Comparison of ENCODE assay signal across 14 cellular contexts in genomic region chr4:22573198-22573597, GRCh38. TPM values are rescaled to one million over a fixed set of nuclear protein-coding genes. Genes with fewer than 3 reads are reported as not detected.
DNase-seq lines count a peak whose midpoint lies in the region; ATAC-seq and TF ChIP-seq lines count a peak whose summit lies in the region.
"Had no signal": no experiment of that assay in that cellular context is flagged by ENCODE, and none has a peak within 500 bp of the region (broad histone marks: within the 10 kb centered on the region; RNA-seq: fewer than 3 reads in every experiment).

No MANE protein-coding gene starts in this region.

- no peak overlapping the region for H3K4me3 Mint-ChIP-seq in activated naive CD8-positive, alpha-beta T cell treated with anti-CD3 and anti-CD28 coated beads, Interleukin-2, amount 50 U/mL, for 24 hours
- no peak overlapping the region for H3K4me3 Mint-ChIP-seq in CD8-positive, alpha-beta memory T cell

- no peaks in the 10 kb centered on the region for H3K9me3 ChIP-seq in A673 (ENCODE audit: low read depth, low read length, poor library complexity, severe bottlenecking)
- H3K9me3 ChIP-seq in CD8-positive, alpha-beta memory T cell (ENCODE audit: low read length) = no peaks in the 10 kb centered on the region
- H3K9me3 ChIP-seq: gastrocnemius medialis had no signal

- in situ Hi-C loops in GM13977 (cut with MboI; ENCODE audit: low pct_unique_long_range_greater_than_20kb, low sequenced_read_pairs, unreplicated experiment) = no loop called here

- no peaks in the 10 kb centered on the region for H3K36me3 Mint-ChIP-seq in activated naive CD8-positive, alpha-beta T cell treated with anti-CD3 and anti-CD28 coated beads, Interleukin-2, amount 50 U/mL, for 24 hours (ENCODE audit: low read depth)
- peaks cover 0 to 4% (median 0%) of the 10 kb centered on the region in 3 donors for H3K36me3 Mint-ChIP-seq in CD8-positive, alpha-beta memory T cell

- no peak for TF ChIP-seq CTCF in A673 (conservative IDR thresholded peaks at IDR 0.05; ENCODE audit: low read depth, low read length)
- no peak for TF ChIP-seq CTCF in RWPE1 (conservative IDR thresholded peaks at IDR 0.05; ENCODE audit: low read depth)
- TF ChIP-seq CTCF in GM13977 (IDR thresholded peaks at IDR 0.05; ENCODE audit: extremely low read depth, insufficient read depth, missing control alignments) = no peak

- H3K27me3 Mint-ChIP-seq in activated naive CD8-positive, alpha-beta T cell treated with anti-CD3 and anti-CD28 coated beads, Interleukin-2, amount 50 U/mL, for 24 hours = no peaks in the 10 kb centered on the region
- peaks cover 0 to 3% of the 10 kb centered on the region in 2 donors for H3K27me3 Mint-ChIP-seq in CD8-positive, alpha-beta memory T cell

- H3K27me3 ChIP-seq in A673 (replicated peaks; ENCODE audit: insufficient read depth, low read depth, low read length, poor library complexity) = no peaks in the 10 kb centered on the region
- no peaks in the 10 kb centered on the region for H3K27me3 ChIP-seq in CD8-positive, alpha-beta memory T cell (ENCODE audit: insufficient read depth, low read length, poor library complexity, severe bottlenecking)
- H3K27me3 ChIP-seq: brain microvascular endothelial cell, gastrocnemius medialis had no signal

- POLR2A ChIA-PET in A673 (lab: Charles Lee; ENCODE audit: low non-redundant PET) = no interaction called here
- POLR2A ChIA-PET in RWPE1 (lab: Yijun Ruan, JAX; ENCODE audit: low non-redundant PET) = no interaction called here
- POLR2A ChIA-PET in CD8-positive, alpha-beta memory T cell (lab: Charles Lee) = no interaction called here

- no peaks in the 10 kb centered on the region for H3K4me1 Mint-ChIP-seq in activated naive CD8-positive, alpha-beta T cell treated with anti-CD3 and anti-CD28 coated beads, Interleukin-2, amount 50 U/mL, for 24 hours
- no peaks in the 10 kb centered on the region for H3K4me1 Mint-ChIP-seq in CD8-positive, alpha-beta memory T cell

- CTCF ChIA-PET in A673 (lab: Charles Lee) = interaction anchor here (0.7 kb wide), 1 partner anchor 1304 kb away, joined by 3 read pairs; no protein-coding TSS in a partner anchor
- CTCF ChIA-PET in RWPE1 (lab: Yijun Ruan, JAX) = no interaction called here
- CTCF ChIA-PET in CD8-positive, alpha-beta memory T cell (lab: Charles Lee) = interaction anchor here (0.6 kb wide), 1 partner anchor 1479 kb away, joined by 4 read pairs; no protein-coding TSS in a partner anchor

- peaks cover 24% of the 10 kb centered on the region for H3K9me3 Mint-ChIP-seq in activated naive CD8-positive, alpha-beta T cell treated with anti-CD3 and anti-CD28 coated beads, Interleukin-2, amount 50 U/mL, for 24 hours
- H3K9me3 Mint-ChIP-seq in CD8-positive, alpha-beta memory T cell = peaks cover 6 to 33% (median 24%) of the 10 kb centered on the region in 5 donors

- ATAC-seq in activated naive CD8-positive, alpha-beta T cell treated with anti-CD3 and anti-CD28 coated beads, Interleukin-2, amount 50 U/mL, for 24 hours = no peak
- ATAC-seq in HG02642 (IDR thresholded peaks at IDR 0.05; ENCODE audit: poor library complexity, unreplicated experiment) = no peak
- ATAC-seq: HCT116 had no signal

- H3K4me1 ChIP-seq in A673 (ENCODE audit: insufficient read depth, low read length, poor library complexity, severe bottlenecking) = no peaks in the 10 kb centered on the region
- no peaks in the 10 kb centered on the region for H3K4me1 ChIP-seq in CD8-positive, alpha-beta memory T cell (ENCODE audit: insufficient read depth, low read length)

- intact Hi-C loops in A673 (cut with micrococcal nuclease; ENCODE audit: unreplicated experiment) = no loop called here

- DNase-seq in A673 (ENCODE audit: low spot score) (peak; percentile 40), RWPE1 (ENCODE audit: low spot score) (peak; percentile 6), foreskin melanocyte (peak; percentile 72), nucleus accumbens (lab: John Stamatoyannopoulos, UW) (peak in 41 of 56 donors; percentile 1 to 81 (median 26)), GM13977 (ENCODE audit: low spot score) (no peak)
- DNase-seq in activated naive CD8-positive, alpha-beta T cell treated with anti-CD3 and anti-CD28 coated beads, Interleukin-2, amount 50 U/mL, for 24 hours = no peak
- DNase-seq in CD8-positive, alpha-beta memory T cell = no peak
- DNase-seq: brain microvascular endothelial cell; MM.1S; NK-92 treated with Interleukin-12 subunit alpha and Interleukin-12 subunit beta, amount 100 ng/mL, for 24 hours; stimulated activated naive CD4-positive, alpha-beta T cell treated with Interleukin-2 at 50 U/mL for 16 hours had no signal

- H3K27ac Mint-ChIP-seq in activated naive CD8-positive, alpha-beta T cell treated with anti-CD3 and anti-CD28 coated beads, Interleukin-2, amount 50 U/mL, for 24 hours = no peak overlapping the region
- no peak overlapping the region for H3K27ac Mint-ChIP-seq in CD8-positive, alpha-beta memory T cell

- H3K4me3 ChIP-seq in A673 (ENCODE audit: low read depth, low read length, poor library complexity, severe bottlenecking) = no peak overlapping the region
- H3K4me3 ChIP-seq in CD8-positive, alpha-beta memory T cell (ENCODE audit: low read length) = no peak overlapping the region
- H3K4me3 ChIP-seq: gastrocnemius medialis had no signal

- no peak overlapping the region for H3K27ac ChIP-seq in A673 (ENCODE audit: low read depth, low read length, poor library complexity, severe bottlenecking)
- H3K27ac ChIP-seq in RWPE1 = no peak overlapping the region
- H3K27ac ChIP-seq in CD8-positive, alpha-beta memory T cell (ENCODE audit: low read depth, low read length) = no peak overlapping the region
- H3K27ac ChIP-seq: brain microvascular endothelial cell, gastrocnemius medialis had no signal

- BruUV-seq in A673 (replicated peaks; lab: Mats Ljungman, UMichigan) = no TSS peak

- H3K36me3 ChIP-seq in A673 (ENCODE audit: insufficient read depth, low read length, poor library complexity, severe bottlenecking) = no peaks in the 10 kb centered on the region
- H3K36me3 ChIP-seq in CD8-positive, alpha-beta memory T cell (ENCODE audit: insufficient read depth, low read length) = no peaks in the 10 kb centered on the region
- H3K36me3 ChIP-seq: brain microvascular endothelial cell, gastrocnemius medialis had no signal

RNA-seq across cellular contexts. Expression of gene ADGRA3, which starts 57.3 kb away (rescaled TPM):
- 57.5 and 59.6 TPM in 2 replicates for total RNA-seq in A673 (2021)
- total RNA-seq in CD8-positive, alpha-beta memory T cell = 1 to 10 TPM; 2.1 to 2.2 TPM
- polyA plus RNA-seq in CD8-positive, alpha-beta memory T cell = 0.32 TPM

Comparison
In these comparisons a context has a peak if more than half of its experiments do, and no peak if none do; other contexts are left out.
1. DNase-seq: peak in A673 (single experiment), RWPE1 (single experiment), foreskin melanocyte (single experiment) and nucleus accumbens (41 of 56); none in activated naive CD8-positive, alpha-beta T cell treated with anti-CD3 and anti-CD28 coated beads, Interleukin-2, amount 50 U/mL, for 24 hours (single experiment), CD8-positive, alpha-beta memory T cell (0 of 5) and GM13977 (single experiment).
2. RNA of gene ADGRA3, which starts 57.3 kb away (total RNA-seq): 57.5 to 59.6 TPM in A673; 2.1 to 2.2 TPM in CD8-positive, alpha-beta memory T cell; every median in the first group is over 10 times any median in the second.